8 cellular contexts compared by ENCODE assay signal in the genomic region with DNA sequence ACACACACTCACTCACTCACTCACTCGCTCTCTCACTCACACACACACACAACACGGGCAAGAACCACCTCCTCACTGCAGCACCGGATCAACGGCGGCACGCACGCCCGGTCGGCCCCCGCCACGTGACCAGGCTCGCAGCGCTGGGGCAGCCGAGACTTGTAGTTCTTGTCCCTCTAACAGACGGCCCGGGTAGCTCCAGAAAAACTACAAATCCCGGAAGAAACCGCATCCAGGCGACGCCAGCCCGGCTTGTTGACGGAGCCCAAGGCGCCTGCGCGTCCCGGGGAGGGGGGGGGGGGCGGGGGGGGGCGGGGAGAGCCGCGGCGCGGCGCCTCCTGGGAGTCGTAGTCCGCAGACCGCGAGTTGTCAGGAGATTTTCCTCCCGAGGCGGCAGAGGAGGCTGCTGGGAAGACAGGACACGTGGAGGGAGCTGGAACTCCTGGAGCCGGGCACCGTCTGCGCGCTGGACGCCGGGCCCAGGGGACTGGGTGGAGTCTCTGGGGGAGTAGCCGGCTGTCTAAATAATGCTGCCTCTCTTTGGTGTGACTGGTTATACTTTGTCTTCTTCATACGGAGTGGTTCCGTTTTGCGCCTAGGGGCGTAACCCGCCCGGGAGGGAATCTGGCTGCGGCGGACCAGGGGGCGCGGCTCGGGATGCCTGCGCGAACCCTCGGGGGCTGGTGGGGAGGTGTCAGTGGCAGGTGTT. TPM values are rescaled to one million over a fixed set of nuclear protein-coding genes. Genes with fewer than 3 reads are reported as not detected.
A peak's percentile ranks its signal among the peaks of the same experiment; 100 is the strongest.
DNase-seq lines count a peak whose midpoint lies in the region; ATAC-seq and TF ChIP-seq lines count a peak whose summit lies in the region.

A gene with protein sequence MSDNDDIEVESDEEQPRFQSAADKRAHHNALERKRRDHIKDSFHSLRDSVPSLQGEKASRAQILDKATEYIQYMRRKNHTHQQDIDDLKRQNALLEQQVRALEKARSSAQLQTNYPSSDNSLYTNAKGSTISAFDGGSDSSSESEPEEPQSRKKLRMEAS (minus strand): TSS at position 77 of the 709 bp plus-strand sequence. CDS start 178 bp downstream, outside the sequence.

- TF ChIP-seq CTCF in PC-3 (conservative IDR thresholded peaks at IDR 0.05; ENCODE audit: low read depth, low read length) (no peak), epithelial cell of proximal tubule (conservative IDR thresholded peaks at IDR 0.05; ENCODE audit: low read depth, low read length) (no peak)

- no peaks in the 10 kb centered on the region for H3K27me3 ChIP-seq in PC-3 (ENCODE audit: low read length)

- H3K9ac ChIP-seq in PC-3 (ENCODE audit: low read length), result peak within 1 kb of the TSS; percentile 85

- peak; percentile 82 for ATAC-seq in GM21529 (IDR thresholded peaks at IDR 0.05; ENCODE audit: unreplicated experiment)
- ATAC-seq in PC-3, result peak; percentile 90

- H3K4me3 ChIP-seq in PC-3 (ENCODE audit: low read length) (peak within 1 kb of the TSS; percentile 89), epithelial cell of proximal tubule (ENCODE audit: low read depth, low read length) (peak within 1 kb of the TSS; percentile 96)

- H3K9me3 ChIP-seq in PC-3 (ENCODE audit: low read length), result no peaks in the 10 kb centered on the region

- H2AFZ ChIP-seq in PC-3 (ENCODE audit: low read length), result peak within 1 kb of the TSS; percentile 94

- CTCF ChIA-PET in PC-3 (lab: Charles Lee), result interaction anchor here (0.6 to 0.8 kb wide), 5 partner anchors 68 to 722 kb away, joined by 3 to 16 read pairs (median 3); no protein-coding TSS in a partner anchor

- 0 out of 2 replicates have a peak, but pooled peaks cover 5% of the 10 kb centered on the region for H4K20me1 ChIP-seq in PC-3 (ENCODE audit: low read length)

- no peaks in the 10 kb centered on the region for H3F3A ChIP-seq in PC-3 (ENCODE audit: low read length, unreplicated experiment)

- H3K4me1 ChIP-seq in PC-3 (ENCODE audit: insufficient read depth, low read length), result peaks cover 21% of the 10 kb centered on the region

- H3K4me2 ChIP-seq in PC-3 (ENCODE audit: low read length), result peak within 1 kb of the TSS; percentile 97

- peaks cover 13% of the 10 kb centered on the region for H3K36me3 ChIP-seq in PC-3 (ENCODE audit: low read depth, low read length)

- peak within 1 kb of the TSS; percentile 57 for H3K27ac ChIP-seq in PC-3 (ENCODE audit: low read length)

- POLR2A ChIA-PET in PC-3 (lab: Charles Lee; ENCODE audit: unreplicated experiment), result interaction anchor here (0.6 to 1.0 kb wide), 7 partner anchors 90 to 1406 kb away, joined by 4 to 6 read pairs (median 4); partner anchors contain the start of gene GPHN

- DNase-seq in DMS 273 treated with DMSO at 0.1 percent for 48 hours (lab: John Stamatoyannopoulos, UW) (peak; percentile 99), PC-3 (peak; percentile 98), epithelial cell of proximal tubule (ENCODE audit: low read depth) (peak; percentile 79), mucosa of gallbladder (ENCODE audit: low spot score) (peak; percentile 99)
- DNase-seq in activated T-cell treated with anti-CD3 and anti-CD28 coated beads, Interleukin-2, amount 50 U/mL, for 1 hour, result peak; percentile 96
- peak; percentile 96 to 98 for DNase-seq in stimulated activated CD8-positive, alpha-beta memory T cell treated with anti-CD3 and anti-CD28 coated beads, Interleukin-4, amount 100 ng/mL, for 4 hours (ENCODE audit: low read depth in 2 of 2, low spot score in 1 of 2)

- intact Hi-C loops in PC-3 (cut with micrococcal nuclease), result loop anchor here (2.0 to 5.0 kb wide), 2 partner anchors 28 to 115 kb away; partner anchors contain the start of gene FNTB

- TF ChIP-seq EP300 in Ishikawa (IDR thresholded peaks at IDR 0.05; ENCODE audit: borderline replicate concordance), result no peak

- H3K9me2 ChIP-seq in PC-3 (replicated peaks; ENCODE audit: low read length), result no peaks in the 10 kb centered on the region

- TF ChIP-seq RAD21 in Ishikawa (IDR thresholded peaks at IDR 0.05; ENCODE audit: low read depth), result peak; percentile 4; the same call in 1 of the 2 replicates

- H3K79me2 ChIP-seq in PC-3 (ENCODE audit: low read length), result peaks cover 41% of the 10 kb centered on the region

- no TSS peak for BruUV-seq in PC-3 (replicated peaks; lab: Mats Ljungman, UMichigan)

TF ChIP-seq in Ishikawa, 13 proteins besides CTCF, POLR2A, EP300 and RAD21:
- peak; percentile 54; the same call in 1 of the 2 replicates for TF ChIP-seq TCF12 (IDR thresholded peaks at IDR 0.05; ENCODE audit: low read depth)
- TF ChIP-seq CEBPB (IDR thresholded peaks at IDR 0.05), result no peak
- TF ChIP-seq TEAD4 (IDR thresholded peaks at IDR 0.05), result no peak
- TF ChIP-seq YY1 (IDR thresholded peaks at IDR 0.05; ENCODE audit: low read depth), result peak; percentile 23; the same call in 1 of the 2 replicates
- TF ChIP-seq TAF1 (IDR thresholded peaks at IDR 0.05; ENCODE audit: low read depth), result peak; percentile 43; the same call in 1 of the 2 replicates
- no peak for TF ChIP-seq ZBTB7A (IDR thresholded peaks at IDR 0.05; ENCODE audit: low read depth)
- TF ChIP-seq EGR1 (IDR thresholded peaks at IDR 0.05), result no peak
- TF ChIP-seq NFIC (IDR thresholded peaks at IDR 0.05), result no peak; the same call in 1 of the 2 replicates
- peak; percentile 97 for TF ChIP-seq USF1 (IDR thresholded peaks at IDR 0.05)
- 0 out of 2 replicates have a peak, but pooled peaks have one; percentile 13 for TF ChIP-seq FOXM1 (IDR thresholded peaks at IDR 0.05; ENCODE audit: borderline replicate concordance, low read depth)
- no peak for TF ChIP-seq REST (IDR thresholded peaks at IDR 0.05; ENCODE audit: low read depth)
- peak; percentile 98 for TF ChIP-seq MAX (IDR thresholded peaks at IDR 0.05)
- TF ChIP-seq CREB1 (IDR thresholded peaks at IDR 0.05; ENCODE audit: low read depth), result no peak

RNA-seq across cellular contexts. Expression of the gene that starts here (rescaled TPM):
- total RNA-seq in PC-3 (2014; rRNA removed) (58.8 and 68.9 TPM in 2 replicates), epithelial cell of proximal tubule (27.4 and 31.3 TPM in 2 replicates), mucosa of gallbladder (109 TPM)

Comparison
In these comparisons a context has a peak if more than half of its experiments do, and no peak if none do; other contexts are left out.
1. Peak in every context shown above with its lines: DNase-seq, ATAC-seq, H3K4me3 ChIP-seq and H3K27ac ChIP-seq.